8 cellular contexts compared by ENCODE assay signal in genomic region chr2:130355578-130356431, GRCh38. TPM values are rescaled to one million over a fixed set of nuclear protein-coding genes. Genes with fewer than 3 reads are reported as not detected.
A peak's percentile ranks its signal among the peaks of the same experiment; 100 is the strongest.
DNase-seq lines count a peak whose midpoint lies in the region; ATAC-seq and TF ChIP-seq lines count a peak whose summit lies in the region.

PTPN18 (plus strand) TSS chr2:130356056; CDS start chr2:130356108, 52 bp downstream.

- intact Hi-C loops in left lung (cut with DNase I): no loop called here

- ATAC-seq in GM18870 (IDR thresholded peaks at IDR 0.05; ENCODE audit: unreplicated experiment) (peak; percentile 63), HG03066 (IDR thresholded peaks at IDR 0.05; ENCODE audit: low read depth, unreplicated experiment) (peak; percentile 89), left lung (peak; percentile 98)

- H3K4me1 ChIP-seq in BE2C (no peaks in the 10 kb centered on the region), left lung (peaks cover 5 to 50% of the 10 kb centered on the region in 2 donors)

- H3K36me3 ChIP-seq in BE2C: no peaks in the 10 kb centered on the region
- H3K36me3 ChIP-seq in left lung: no peaks in the 10 kb centered on the region

- DNase-seq in BE2C (peak; percentile 78), NCI-H345 treated with DMSO at 0.1 percent for 48 hours (lab: John Stamatoyannopoulos, UW; ENCODE audit: unreplicated experiment) (peak; percentile 51), dermis blood vessel endothelial cell (peak; percentile 94), left lung (peak; percentile 94 to 99)
- DNase-seq in activated CD4-positive, alpha-beta T cell treated with anti-CD3 and anti-CD28 coated beads for 1 hour: peak; percentile 43
- peak; percentile 64 for DNase-seq in stimulated activated CD4-positive, alpha-beta T cell treated with anti-CD3 and anti-CD28 coated beads, Interleukin-4, amount 100 ng/mL, for 24 hours

- H3K4me3 ChIP-seq in BE2C (ENCODE audit: low read depth, low read length): peak within 1 kb of the TSS; percentile 59
- H3K4me3 ChIP-seq in left lung: peak within 1 kb of the TSS; percentile 72 to 73

- H3K27ac ChIP-seq in left lung: peak within 1 kb of the TSS; percentile 83 to 98

- H3K9me3 ChIP-seq in BE2C: no peaks in the 10 kb centered on the region
- no peaks in the 10 kb centered on the region for H3K9me3 ChIP-seq in left lung

- peak; percentile 27; the same call in 1 of the 2 replicates for TF ChIP-seq CTCF in BE2C (IDR thresholded peaks at IDR 0.05; ENCODE audit: low read depth, low read length)
- TF ChIP-seq CTCF in left lung (IDR thresholded peaks at IDR 0.05): peak; percentile 47 to 73

- H3K27me3 ChIP-seq in BE2C: no peaks in the 10 kb centered on the region
- H3K27me3 ChIP-seq in left lung: no peaks in the 10 kb centered on the region

RNA-seq across cellular contexts. Expression of gene PTPN18, which starts in this region (rescaled TPM):
- polyA plus RNA-seq in BE2C (2012; ENCODE audit: insufficient read depth, insufficient read length, low read depth): 6.9 TPM
- total RNA-seq in dermis blood vessel endothelial cell: 36.9 and 56.6 TPM in 2 replicates
- total RNA-seq in left lung: 10 to 100 TPM; 66.7 to 74.7 TPM

Comparison
In these comparisons a context has a peak if more than half of its experiments do, and no peak if none do; other contexts are left out.
1. Peak in every context shown above with its lines: DNase-seq, ATAC-seq, H3K4me3 ChIP-seq and H3K27ac ChIP-seq.
2. DNase-seq: peak in every context shown above with its lines; median percentile 96 in left lung; 94 in dermis blood vessel endothelial cell; 78 in BE2C; 64 in stimulated activated CD4-positive, alpha-beta T cell treated with anti-CD3 and anti-CD28 coated beads, Interleukin-4, amount 100 ng/mL, for 24 hours; 51 in NCI-H345 treated with DMSO at 0.1 percent for 48 hours; 43 in activated CD4-positive, alpha-beta T cell treated with anti-CD3 and anti-CD28 coated beads for 1 hour.